In genomic region chr2:110499755-110500377, GRCh38 we compare ENCODE assay signal across 8 cellular contexts. TPM values are rescaled to one million over a fixed set of nuclear protein-coding genes. Genes with fewer than 3 reads are reported as not detected.
DNase-seq lines count a peak whose midpoint lies in the region; ATAC-seq and TF ChIP-seq lines count a peak whose summit lies in the region.
"Not testable (repeated sequence)": the region's sequence is repeated elsewhere in the genome, so short reads cannot be mapped to it uniquely, and the experiment has no call there.

No MANE protein-coding gene starts in this region.

- H3K27me3 Mint-ChIP-seq in GM23338 (ENCODE audit: insufficient read depth, low read depth, poor library complexity); activated T-cell treated with anti-CD3 and anti-CD28 coated beads, Interleukin-2, amount 50 U/mL, for 4 hours (ENCODE audit: low read depth): not testable (repeated sequence)

- DNase-seq in GM23338 (ENCODE audit: low spot score); activated T-cell treated with anti-CD3 and anti-CD28 coated beads, Interleukin-2, amount 50 U/mL, for 4 hours; left ventricle myocardium superior; stimulated activated effector memory CD8-positive, alpha-beta T cell treated with anti-CD3 and anti-CD28 coated beads, Interleukin-12 subunit alpha, Interleukin-12 subunit beta, amount 100 ng/mL, for 72 hours (ENCODE audit: low spot score in 2 of 2): not testable (repeated sequence)

- ATAC-seq in GM18502 (IDR thresholded peaks at IDR 0.05; ENCODE audit: poor library complexity, unreplicated experiment) (peak; percentile 84), GM19438 (IDR thresholded peaks at IDR 0.05; ENCODE audit: low read depth, unreplicated experiment) (peak; percentile 83), GM23338 (peak; percentile 79), HG03039 (IDR thresholded peaks at IDR 0.05; ENCODE audit: unreplicated experiment) (peak; percentile 83), HG03520 (IDR thresholded peaks at IDR 0.05; ENCODE audit: unreplicated experiment) (peak; percentile 71), left ventricle myocardium superior (peak; percentile 40)
- ATAC-seq in activated T-cell treated with anti-CD3 and anti-CD28 coated beads, Interleukin-2, amount 50 U/mL, for 4 hours, result peak; percentile 57 to 73
- ATAC-seq in stimulated activated effector memory CD8-positive, alpha-beta T cell treated with anti-CD3 and anti-CD28 coated beads, Interleukin-12 subunit alpha, Interleukin-12 subunit beta, amount 100 ng/mL, for 72 hours, result peak; percentile 75

- H3K9me3 Mint-ChIP-seq in GM23338; activated T-cell treated with anti-CD3 and anti-CD28 coated beads, Interleukin-2, amount 50 U/mL, for 4 hours; stimulated activated effector memory CD8-positive, alpha-beta T cell treated with anti-CD3 and anti-CD28 coated beads, Interleukin-12 subunit alpha, Interleukin-12 subunit beta, amount 100 ng/mL, for 72 hours: not testable (repeated sequence)

- intact Hi-C loops in left ventricle myocardium superior (cut with micrococcal nuclease), result not testable (repeated sequence)

- not testable (repeated sequence) for H3K36me3 ChIP-seq in GM23338 (ENCODE audit: insufficient read depth)

- not testable (repeated sequence) for H3K4me3 ChIP-seq in GM23338

- not testable (repeated sequence) for H3K9me2 ChIP-seq in GM23338 (ENCODE audit: insufficient read depth)

- H3K4me3 Mint-ChIP-seq in GM23338; activated T-cell treated with anti-CD3 and anti-CD28 coated beads, Interleukin-2, amount 50 U/mL, for 4 hours; stimulated activated effector memory CD8-positive, alpha-beta T cell treated with anti-CD3 and anti-CD28 coated beads, Interleukin-12 subunit alpha, Interleukin-12 subunit beta, amount 100 ng/mL, for 72 hours: not testable (repeated sequence)

- H4K20me1 ChIP-seq in GM23338 (replicated peaks; ENCODE audit: insufficient read depth), result not testable (repeated sequence)

- H3K27ac ChIP-seq in GM23338 (ENCODE audit: low read depth), result not testable (repeated sequence)

- not testable (repeated sequence) for H3K36me3 Mint-ChIP-seq in GM23338 (ENCODE audit: low read depth); activated T-cell treated with anti-CD3 and anti-CD28 coated beads, Interleukin-2, amount 50 U/mL, for 4 hours (ENCODE audit: insufficient read depth); stimulated activated effector memory CD8-positive, alpha-beta T cell treated with anti-CD3 and anti-CD28 coated beads, Interleukin-12 subunit alpha, Interleukin-12 subunit beta, amount 100 ng/mL, for 72 hours

- H3K4me2 ChIP-seq in GM23338, result not testable (repeated sequence)

- H3K27me3 ChIP-seq in GM23338 (ENCODE audit: insufficient read depth), result not testable (repeated sequence)

- H2AFZ ChIP-seq in GM23338, result not testable (repeated sequence)

- not testable (repeated sequence) for H3K4me1 ChIP-seq in GM23338 (ENCODE audit: insufficient read depth)

- H3K27ac Mint-ChIP-seq in GM23338; stimulated activated effector memory CD8-positive, alpha-beta T cell treated with anti-CD3 and anti-CD28 coated beads, Interleukin-12 subunit alpha, Interleukin-12 subunit beta, amount 100 ng/mL, for 72 hours: not testable (repeated sequence)

- not testable (repeated sequence) for TF ChIP-seq CTCF in GM23338 (conservative IDR thresholded peaks at IDR 0.05; ENCODE audit: low read depth in 2 of 2)

- not testable (repeated sequence) for H3F3A ChIP-seq in GM23338 (replicated peaks; ENCODE audit: low read depth)

- H3K79me2 ChIP-seq in GM23338 (replicated peaks; ENCODE audit: insufficient read depth), result not testable (repeated sequence)

- H3K4me1 Mint-ChIP-seq in GM23338; activated T-cell treated with anti-CD3 and anti-CD28 coated beads, Interleukin-2, amount 50 U/mL, for 4 hours (ENCODE audit: low read depth); stimulated activated effector memory CD8-positive, alpha-beta T cell treated with anti-CD3 and anti-CD28 coated beads, Interleukin-12 subunit alpha, Interleukin-12 subunit beta, amount 100 ng/mL, for 72 hours: not testable (repeated sequence)

RNA-seq across cellular contexts. Expression of gene LIMS4, which starts 27.2 kb away (rescaled TPM):
- total RNA-seq in GM23338 (2014; rRNA removed; shearing (Covaris generic)), result not detected in 2 replicates
- polyA plus RNA-seq in GM23338 (2016; fragmentation: Nextera tagmentation; extraction: Ambion mirVana), result 0.15 and 0.19 TPM in 2 replicates
- total RNA-seq in activated T-cell treated with anti-CD3 and anti-CD28 coated beads, Interleukin-2, amount 50 U/mL, for 4 hours, result 1 to 10 TPM in 1 of 3 donors, under 1 TPM in 2; 0.24 to 1.2 (median 0.65) TPM
- 2.8 TPM for total RNA-seq in left ventricle myocardium superior
